Comparison of ENCODE assay signal across 17 cellular contexts in genomic region chr17:77257596-77258458, GRCh38.
"Had no signal": no experiment of that assay in that cellular context is flagged by ENCODE, and none has a peak within 500 bp of the region (broad histone marks: within the 10 kb centered on the region; RNA-seq: fewer than 3 reads in every experiment).

No MANE protein-coding gene starts in this region.

- ATAC-seq: heart left ventricle, left colon, left ventricle myocardium superior had no signal

- H3K4me3 Mint-ChIP-seq: naive B cell, nephron had no signal

- FAIRE-seq: frontal cortex had no signal

- H3K36me3 ChIP-seq: heart left ventricle, neutrophil, sigmoid colon, uterus had no signal

- H3K27ac Mint-ChIP-seq: nephron had no signal

- H3K4me1 ChIP-seq: heart left ventricle, uterus had no signal

- DNase-seq: effector CD4-positive, alpha-beta T cell; heart left ventricle; hippocampal formation; left colon; left ventricle myocardium superior; naive B cell; sigmoid colon; stimulated activated CD4-positive, alpha-beta T cell treated with anti-CD3 and anti-CD28 coated beads, Interleukin-2, amount 100 ng/mL, for 48 hours; stimulated activated naive CD4-positive, alpha-beta T cell treated with Interleukin-2 at 50 U/mL for 16 hours; trophoblast cell; uterus had no signal

- H3K9me3 Mint-ChIP-seq: naive B cell, nephron had no signal

- H3K9me3 ChIP-seq: heart left ventricle, neutrophil, sigmoid colon, uterus had no signal

- H3K4me3 ChIP-seq: coronary artery, heart left ventricle, lung, sigmoid colon, skin epidermis, uterus had no signal

- H3K27me3 ChIP-seq: neutrophil, sigmoid colon, uterus had no signal

- H3K27ac ChIP-seq: coronary artery, heart left ventricle, neutrophil, sigmoid colon, skin epidermis, uterus had no signal

- H3K36me3 Mint-ChIP-seq: naive B cell had no signal
